Comparison of ENCODE assay signal across 25 cellular contexts in genomic region chr19:30183807-30184490, GRCh38.
DNase-seq lines count a peak whose midpoint lies in the region; ATAC-seq, FAIRE-seq and TF ChIP-seq lines count a peak whose summit lies in the region.
"Had no signal": no experiment of that assay in that cellular context is flagged by ENCODE, and none has a peak within 500 bp of the region (broad histone marks: within the 10 kb centered on the region; RNA-seq: fewer than 3 reads in every experiment).

No MANE protein-coding gene starts in this region.

- no peak for TF ChIP-seq CTCF in A549 (IDR thresholded peaks at IDR 0.05)

- no peak overlapping the region for H3K4me2 ChIP-seq in A549
- H3K4me2 ChIP-seq: BLaER1 treated with 17β-estradiol and CSF1 and Interleukin-3, amounts not matched to agents 10 nM and 100 nM had no signal

- peaks cover 28% of the 10 kb centered on the region for H3K9me3 ChIP-seq in A549

- no peaks in the 10 kb centered on the region for H3K4me1 Mint-ChIP-seq in activated naive CD8-positive, alpha-beta T cell treated with anti-CD3 and anti-CD28 coated beads, Interleukin-2, amount 50 U/mL, for 24 hours
- H3K4me1 Mint-ChIP-seq: B cell had no signal

- no peak for DNase-seq in A549 (ENCODE audit: low read depth in 1 of 2, low spot score in 1 of 2)
- DNase-seq in Caki2 (ENCODE audit: low read depth): peak; percentile 6
- DNase-seq in HEK293T (ENCODE audit: extremely low spot score): no peak
- DNase-seq in NCI-H345 treated with DMSO at 0.1 percent for 48 hours (lab: John Stamatoyannopoulos, UW; ENCODE audit: unreplicated experiment): no peak
- no peak for DNase-seq in activated naive CD8-positive, alpha-beta T cell treated with anti-CD3 and anti-CD28 coated beads, Interleukin-2, amount 50 U/mL, for 24 hours
- DNase-seq: 8988T; AML-193; Caco-2; CD4-positive, alpha-beta T cell; CD8-positive, alpha-beta T cell; DMS 273 treated with DMSO at 0.1 percent for 48 hours; DMS153; DMS53; DMS79; DND-41; EL; GDM1 had no signal

- H3K27ac ChIP-seq in A549: no peak overlapping the region
- H3K27ac ChIP-seq: BLaER1 treated with 17β-estradiol and CSF1 and Interleukin-3, amounts not matched to agents 10 nM and 100 nM; C4-2B had no signal

- H3K4me1 ChIP-seq in A549: no peaks in the 10 kb centered on the region
- H3K4me1 ChIP-seq: BLaER1 treated with 17β-estradiol and CSF1 and Interleukin-3, amounts not matched to agents 10 nM and 100 nM; Caco-2 had no signal

- no peak for TF ChIP-seq EP300 in A549 (IDR thresholded peaks at IDR 0.05)

- ATAC-seq in A549 (no peak), HG02610 (IDR thresholded peaks at IDR 0.05; ENCODE audit: unreplicated experiment) (no peak)
- no peak for ATAC-seq in activated naive CD8-positive, alpha-beta T cell treated with anti-CD3 and anti-CD28 coated beads, Interleukin-2, amount 50 U/mL, for 24 hours
- ATAC-seq: CD8-positive, alpha-beta T cell; GM12878 had no signal

- H3K9me3 Mint-ChIP-seq in activated naive CD8-positive, alpha-beta T cell treated with anti-CD3 and anti-CD28 coated beads, Interleukin-2, amount 50 U/mL, for 24 hours: peaks cover 53% of the 10 kb centered on the region

- TF ChIP-seq RAD21 in A549 (conservative IDR thresholded peaks at IDR 0.05 in 1 of 2, IDR thresholded peaks at IDR 0.05 in 1 of 2): no peak

- no peaks in the 10 kb centered on the region for H3K36me3 Mint-ChIP-seq in activated naive CD8-positive, alpha-beta T cell treated with anti-CD3 and anti-CD28 coated beads, Interleukin-2, amount 50 U/mL, for 24 hours (ENCODE audit: low read depth)
- H3K36me3 Mint-ChIP-seq: CD8-positive, alpha-beta T cell had no signal

- FAIRE-seq in A549 (lab: Jason Lieb, UNC): no peak
- FAIRE-seq: A204.1, GM12878, GM12892, GM18507 had no signal

- in situ Hi-C loops in Caki2 (cut with HindIII; ENCODE audit: low pct_unique_long_range_greater_than_20kb, low sequenced_read_pairs): no loop called here

- no peak overlapping the region for H3K4me3 Mint-ChIP-seq in activated naive CD8-positive, alpha-beta T cell treated with anti-CD3 and anti-CD28 coated beads, Interleukin-2, amount 50 U/mL, for 24 hours
- H3K4me3 Mint-ChIP-seq: B cell; CD4-positive, alpha-beta T cell; CD8-positive, alpha-beta T cell had no signal

- H3K27ac Mint-ChIP-seq in activated naive CD8-positive, alpha-beta T cell treated with anti-CD3 and anti-CD28 coated beads, Interleukin-2, amount 50 U/mL, for 24 hours: no peak overlapping the region
- H3K27ac Mint-ChIP-seq: B cell; CD4-positive, alpha-beta T cell; CD8-positive, alpha-beta T cell had no signal

- CTCF ChIA-PET in A549 (lab: Yijun Ruan, JAX) (interaction anchor here (0.6 kb wide), 1 partner anchor 1637 kb away, joined by 3 read pairs; no protein-coding TSS in a partner anchor), HEK293T (lab: Yijun Ruan, JAX) (no interaction called here)

- no peak for TF ChIP-seq POLR2A in A549 (IDR thresholded peaks at IDR 0.05; ENCODE audit: low read length)

- no peak overlapping the region for H3K4me3 ChIP-seq in A549
- H3K4me3 ChIP-seq: BLaER1 treated with 17β-estradiol and CSF1 and Interleukin-3, amounts not matched to agents 10 nM and 100 nM; GM12878 had no signal

- 5% methylated on average over 3 of the region's 3 CpGs for WGBS in A549 (ENCODE audit: missing lambda C conversion rate)

- POLR2A ChIA-PET in A549 (lab: Yijun Ruan, JAX): no interaction called here
- POLR2A ChIA-PET in HEK293T (lab: Yijun Ruan, JAX): no interaction called here

- H3K27me3 Mint-ChIP-seq in activated naive CD8-positive, alpha-beta T cell treated with anti-CD3 and anti-CD28 coated beads, Interleukin-2, amount 50 U/mL, for 24 hours: no peaks in the 10 kb centered on the region
- H3K27me3 Mint-ChIP-seq: B cell; CD4-positive, alpha-beta T cell had no signal

TF ChIP-seq in A549, 52 proteins besides CTCF, POLR2A, EP300 and RAD21:
- TF ChIP-seq FOSL2 (IDR thresholded peaks at IDR 0.05): no peak
- 0 out of 2 replicates have a peak, but pooled peaks have one; percentile 12 for TF ChIP-seq FOSL2 (CRISPR knock-in tag; IDR thresholded peaks at IDR 0.05)
- TF ChIP-seq SMC3 (IDR thresholded peaks at IDR 0.05): no peak

TF ChIP-seq in HEK293T, 16 proteins besides CTCF, POLR2A, EP300 and RAD21:
- TF ChIP-seq ZNF384 (IDR thresholded peaks at IDR 0.05) (peak; percentile 33; the same call in 1 of the 2 replicates), FOXM1 (IDR thresholded peaks at IDR 0.05; ENCODE audit: borderline replicate concordance) (no peak)
